In the genomic region with DNA sequence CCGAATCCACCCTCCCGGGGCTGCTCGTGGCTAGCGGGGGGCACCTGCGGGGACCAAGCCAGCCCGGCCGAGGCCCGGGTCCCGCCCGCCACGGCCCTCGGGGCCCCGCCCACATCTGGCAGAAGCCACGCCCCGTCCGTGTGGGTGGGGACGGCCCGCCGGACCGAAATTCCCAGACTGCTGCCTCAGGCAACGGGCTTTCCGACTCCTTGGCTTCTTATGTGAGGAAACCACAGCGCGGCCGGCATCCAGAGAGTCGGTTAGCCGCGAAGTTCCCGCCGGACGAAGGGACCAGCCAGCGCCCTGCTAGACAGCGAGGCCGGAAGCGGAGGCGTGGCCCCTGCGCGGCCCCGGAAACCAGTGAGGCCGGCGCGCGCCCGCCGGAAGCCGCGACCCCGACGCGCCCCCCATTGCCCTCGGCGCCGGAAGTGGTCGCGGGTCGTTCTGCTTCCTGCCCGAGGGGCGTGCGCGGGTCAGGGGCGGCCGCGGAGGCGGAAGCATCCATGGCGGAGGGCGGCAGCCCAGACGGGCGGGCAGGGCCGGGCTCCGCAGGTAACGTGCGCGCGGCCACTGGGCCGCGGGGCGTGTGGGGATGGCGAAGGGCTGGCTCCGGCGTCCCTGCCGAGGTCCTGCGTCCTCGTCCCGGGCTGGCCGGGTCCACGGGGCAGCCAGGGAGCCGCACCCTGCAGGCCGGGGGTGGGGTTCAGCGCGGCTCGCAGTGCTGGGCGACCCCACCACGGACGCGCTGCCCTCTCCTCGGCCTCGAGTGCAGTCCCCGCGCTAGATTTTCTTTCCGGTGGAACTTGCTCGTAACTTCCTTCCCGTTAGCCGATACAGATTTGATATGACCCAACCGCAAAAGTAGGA, we compare ENCODE assay signal across 8 cellular contexts. TPM values are rescaled to one million over a fixed set of nuclear protein-coding genes. Genes with fewer than 3 reads are reported as not detected.
DNase-seq lines count a peak whose midpoint lies in the region; ATAC-seq and TF ChIP-seq lines count a peak whose summit lies in the region.

A gene with protein sequence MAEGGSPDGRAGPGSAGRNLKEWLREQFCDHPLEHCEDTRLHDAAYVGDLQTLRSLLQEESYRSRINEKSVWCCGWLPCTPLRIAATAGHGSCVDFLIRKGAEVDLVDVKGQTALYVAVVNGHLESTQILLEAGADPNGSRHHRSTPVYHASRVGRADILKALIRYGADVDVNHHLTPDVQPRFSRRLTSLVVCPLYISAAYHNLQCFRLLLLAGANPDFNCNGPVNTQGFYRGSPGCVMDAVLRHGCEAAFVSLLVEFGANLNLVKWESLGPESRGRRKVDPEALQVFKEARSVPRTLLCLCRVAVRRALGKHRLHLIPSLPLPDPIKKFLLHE (plus strand): TSS at position 360 of the 867 bp plus-strand sequence. CDS start 144 bp downstream, at position 504.

- DNase-seq in AG20443 (ENCODE audit: low spot score) (peak; percentile 94), NCI-H510A treated with DMSO at 0.1 percent for 48 hours (lab: John Stamatoyannopoulos, UW) (peak; percentile 76), dermis microvascular lymphatic vessel endothelial cell (ENCODE audit: low read depth in 2 of 2) (peak; percentile 39 to 71), lower leg skin (ENCODE audit: low spot score in 2 of 2) (peak; percentile 68 to 95)
- DNase-seq in activated CD4-positive, alpha-beta T cell treated with anti-CD3 and anti-CD28 coated beads, Interleukin-2, amount 50 U/mL, for 24 hours (ENCODE audit: low read depth in 1 of 2, low spot score in 1 of 2): peak; percentile 62 to 75
- peak; percentile 43 to 73 (median 53) for DNase-seq in stimulated activated CD4-positive, alpha-beta T cell treated with anti-CD3 and anti-CD28 coated beads, TNF-alpha, amount 100 ng/mL, for 1 hour (ENCODE audit: low read depth in 3 of 3, low spot score in 1 of 3)

- peak; percentile 82 for ATAC-seq in GM18907 (IDR thresholded peaks at IDR 0.05; ENCODE audit: unreplicated experiment)
- ATAC-seq in HG03139 (IDR thresholded peaks at IDR 0.05; ENCODE audit: unreplicated experiment): peak; percentile 76

- peak within 1 kb of the TSS; percentile 72 for H3K4me3 ChIP-seq in lower leg skin (ENCODE audit: low read depth, poor library complexity, severe bottlenecking)

- intact Hi-C loops in lower leg skin (cut with DNase I; ENCODE audit: low total_unique reads): no loop called here

- WGBS in lower leg skin, 2 donors: 1 to 2% methylated on average over 60 to 79 of the region's 104 CpGs

- no peak for TF ChIP-seq CTCF in lower leg skin (IDR thresholded peaks at IDR 0.05)

- TF ChIP-seq POLR2A in lower leg skin (IDR thresholded peaks at IDR 0.05): no peak

RNA-seq across cellular contexts. Expression of the gene that starts here (rescaled TPM):
- total RNA-seq in dermis microvascular lymphatic vessel endothelial cell (5.8 and 7.1 TPM in 2 replicates), lower leg skin (10 to 100 TPM; 16.6 to 32.9 (median 21.0) TPM)

Comparison
In these comparisons a context has a peak if more than half of its experiments do, and no peak if none do; other contexts are left out.
1. Peak in every context shown above with its lines: DNase-seq, ATAC-seq and H3K4me3 ChIP-seq.